In genomic region chr11:119722281-119722794, GRCh38 we compare ENCODE assay signal across 14 cellular contexts. TPM values are rescaled to one million over a fixed set of nuclear protein-coding genes. Genes with fewer than 3 reads are reported as not detected.
A peak's percentile ranks its signal among the peaks of the same experiment; 100 is the strongest.
DNase-seq lines count a peak whose midpoint lies in the region; ATAC-seq, FAIRE-seq and TF ChIP-seq lines count a peak whose summit lies in the region.
"Had no signal": no experiment of that assay in that cellular context is flagged by ENCODE, and none has a peak within 500 bp of the region (broad histone marks: within the 10 kb centered on the region; RNA-seq: fewer than 3 reads in every experiment).

No MANE protein-coding gene starts in this region.

- H3K36me3 Mint-ChIP-seq in endodermal cell (ENCODE audit: low read depth) = peaks cover 3% of the 10 kb centered on the region
- no peaks in the 10 kb centered on the region for H3K36me3 Mint-ChIP-seq in activated CD4-positive, alpha-beta T cell treated with anti-CD3 and anti-CD28 coated beads for 36 hours (ENCODE audit: low read depth)

- no peak overlapping the region for H3K27ac Mint-ChIP-seq in endodermal cell
- no peak overlapping the region for H3K27ac Mint-ChIP-seq in activated CD4-positive, alpha-beta T cell treated with anti-CD3 and anti-CD28 coated beads for 36 hours

- H3K27ac ChIP-seq in endodermal cell (ENCODE audit: low read depth, low read length) = no peak overlapping the region
- H3K27ac ChIP-seq: gastrocnemius medialis, uterus had no signal

- H3K4me1 Mint-ChIP-seq in endodermal cell = peaks cover 55% of the 10 kb centered on the region
- peaks cover 3% of the 10 kb centered on the region for H3K4me1 Mint-ChIP-seq in activated CD4-positive, alpha-beta T cell treated with anti-CD3 and anti-CD28 coated beads for 36 hours

- H3K4me3 Mint-ChIP-seq in endodermal cell = no peak overlapping the region
- no peak overlapping the region for H3K4me3 Mint-ChIP-seq in activated CD4-positive, alpha-beta T cell treated with anti-CD3 and anti-CD28 coated beads for 36 hours
- H3K4me3 Mint-ChIP-seq: nephron had no signal

- POLR2A ChIA-PET in activated CD4-positive, alpha-beta T cell treated with anti-CD3 and anti-CD28 coated beads for 36 hours (lab: Charles Lee) = no interaction called here

- intact Hi-C loops in activated CD4-positive, alpha-beta T cell treated with anti-CD3 and anti-CD28 coated beads for 36 hours (cut with DNase I, micrococcal nuclease) = no loop called here

- WGBS in endodermal cell (ENCODE audit: insufficient coverage in 1 of 2, insufficient read length in 1 of 2), 2 experiments = 87 to 89% methylated on average over 5 to 10 of the region's 10 CpGs

- no peak overlapping the region for H3K9ac ChIP-seq in endodermal cell (ENCODE audit: extremely low read depth, low read length, poor library complexity, severe bottlenecking)

- H3K27me3 Mint-ChIP-seq in endodermal cell (ENCODE audit: insufficient read depth) = peaks cover 14% of the 10 kb centered on the region
- peaks cover 2% of the 10 kb centered on the region for H3K27me3 Mint-ChIP-seq in activated CD4-positive, alpha-beta T cell treated with anti-CD3 and anti-CD28 coated beads for 36 hours

- H3K36me3 ChIP-seq in endodermal cell (ENCODE audit: control insufficient read depth, insufficient read depth, low read length) = no peaks in the 10 kb centered on the region
- H3K36me3 ChIP-seq: gastrocnemius medialis, uterus had no signal

- TF ChIP-seq CTCF in endodermal cell (conservative IDR thresholded peaks at IDR 0.05) = no peak

- H3K27me3 ChIP-seq in endodermal cell (ENCODE audit: control insufficient read depth, insufficient read depth, low read length, poor library complexity, severe bottlenecking) = peaks cover 18% of the 10 kb centered on the region
- H3K27me3 ChIP-seq: uterus had no signal

- CTCF ChIA-PET in activated CD4-positive, alpha-beta T cell treated with anti-CD3 and anti-CD28 coated beads for 36 hours (lab: Charles Lee) = no interaction called here

- H3K4me1 ChIP-seq in endodermal cell (ENCODE audit: control insufficient read depth, insufficient read depth, low read length) = peaks cover 19% of the 10 kb centered on the region

- no peaks in the 10 kb centered on the region for H3K9me3 ChIP-seq in endodermal cell (ENCODE audit: control insufficient read depth, low read length)
- H3K9me3 ChIP-seq: gastrocnemius medialis, uterus had no signal

- FAIRE-seq in RCC 7860 (lab: Jason Lieb, UNC) = no peak
- FAIRE-seq: TTC549 had no signal

- H3K9me3 Mint-ChIP-seq in endodermal cell = no peaks in the 10 kb centered on the region
- H3K9me3 Mint-ChIP-seq in activated CD4-positive, alpha-beta T cell treated with anti-CD3 and anti-CD28 coated beads for 36 hours (ENCODE audit: low read depth) = no peaks in the 10 kb centered on the region
- H3K9me3 Mint-ChIP-seq: nephron had no signal

- no peak overlapping the region for H3K4me3 ChIP-seq in endodermal cell (ENCODE audit: low read length)
- H3K4me3 ChIP-seq: gastrocnemius medialis, uterus had no signal

- DNase-seq in DMS53 treated with DMSO at 0.1 percent for 48 hours (lab: John Stamatoyannopoulos, UW; ENCODE audit: unreplicated experiment) (peak; percentile 96), NCI-H1092 (lab: John Stamatoyannopoulos, UW) (peak; percentile 88), NCI-H69 (lab: John Stamatoyannopoulos, UW) (peak; percentile 93), endodermal cell (peak; percentile 58), RCC 7860 (ENCODE audit: low spot score) (no peak), NCI-H1048 (lab: John Stamatoyannopoulos, UW) (no peak)
- no peak for DNase-seq in activated CD4-positive, alpha-beta T cell treated with anti-CD3 and anti-CD28 coated beads for 36 hours
- DNase-seq: activated T-cell treated with anti-CD3 and anti-CD28 coated beads for 4 hours, amniotic stem cell, gastrocnemius medialis, uterus had no signal

- no peak for ATAC-seq in GM21529 (IDR thresholded peaks at IDR 0.05; ENCODE audit: unreplicated experiment)
- no peak for ATAC-seq in activated CD4-positive, alpha-beta T cell treated with anti-CD3 and anti-CD28 coated beads for 36 hours
- ATAC-seq: gastrocnemius medialis had no signal

RNA-seq across cellular contexts. Expression of gene NECTIN1, which starts 6.7 kb away (rescaled TPM):
- 10 to 100 TPM; 29.3 to 45.3 TPM for total RNA-seq in endodermal cell
- 40.7 TPM for polyA plus RNA-seq in endodermal cell (2013, experiment 1 of 2)
- polyA plus RNA-seq in endodermal cell (2013, experiment 2 of 2) = 31.7 TPM
- 1 to 10 TPM; 1.6 to 1.7 TPM for total RNA-seq in activated CD4-positive, alpha-beta T cell treated with anti-CD3 and anti-CD28 coated beads for 36 hours

Comparison
In these comparisons a context has a peak if more than half of its experiments do, and no peak if none do; other contexts are left out.
1. DNase-seq: peak in DMS53 treated with DMSO at 0.1 percent for 48 hours (single experiment), NCI-H1092 (single experiment), NCI-H69 (single experiment) and endodermal cell (single experiment); none in RCC 7860 (single experiment), NCI-H1048 (single experiment) and activated CD4-positive, alpha-beta T cell treated with anti-CD3 and anti-CD28 coated beads for 36 hours (single experiment).
2. RNA of gene NECTIN1, which starts 6.7 kb away (total RNA-seq): 29.3 to 45.3 TPM in endodermal cell; 1.6 to 1.7 TPM in activated CD4-positive, alpha-beta T cell treated with anti-CD3 and anti-CD28 coated beads for 36 hours; every median in the first group is over 10 times any median in the second.